Comparison of ENCODE assay signal across 16 cellular contexts in the genomic region with DNA sequence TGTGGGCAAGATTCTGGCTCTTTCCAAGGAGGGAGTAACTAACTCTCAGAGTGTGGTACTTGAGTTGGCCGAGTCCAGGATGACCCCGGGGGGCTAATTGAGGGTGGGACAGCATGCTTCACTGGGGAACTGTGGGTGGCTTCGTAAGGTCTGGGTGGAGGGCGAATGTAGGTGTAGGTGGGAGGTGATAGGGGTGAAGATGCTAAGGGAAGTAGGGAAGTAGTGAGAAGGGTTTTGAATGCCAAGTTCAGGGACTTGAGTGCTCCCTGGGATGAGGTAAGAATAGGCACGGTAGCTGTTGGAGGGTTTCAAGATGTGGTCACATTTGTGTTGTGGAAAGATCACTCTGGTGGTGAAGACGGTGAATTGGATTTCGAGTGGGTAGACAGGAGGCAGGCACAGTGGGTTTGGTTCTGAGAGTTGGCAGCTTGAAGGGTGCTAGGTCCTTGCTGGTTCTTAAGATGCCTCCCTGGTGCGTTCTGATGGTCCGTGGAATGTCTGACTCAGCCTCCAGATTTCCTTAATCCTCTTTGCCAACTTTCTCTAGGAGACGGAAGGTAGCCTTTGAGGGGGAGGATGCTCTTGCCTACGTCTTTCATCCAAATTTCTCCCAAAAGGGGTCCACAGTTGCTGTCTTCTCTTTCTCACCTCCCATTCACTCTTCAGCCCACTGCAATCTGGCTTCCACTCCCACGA.
"Had no signal": no experiment of that assay in that cellular context is flagged by ENCODE, and none has a peak within 500 bp of the region (broad histone marks: within the 10 kb centered on the region; RNA-seq: fewer than 3 reads in every experiment).

No MANE protein-coding gene starts in this region.

- H3K27me3 ChIP-seq: heart right ventricle, uterus had no signal

- DNase-seq: activated B cell treated with CpG ODN at 0.5 μM for 24 hours; activated CD4-positive, alpha-beta memory T cell treated with anti-CD3 and anti-CD28 coated beads for 36 hours; activated CD4-positive, alpha-beta T cell treated with anti-CD3 and anti-CD28 coated beads for 4 hours; activated naive CD4-positive, alpha-beta T cell treated with Interleukin-2 at 50 U/mL for 16 hours; activated naive CD8-positive, alpha-beta T cell treated with anti-CD3 and anti-CD28 coated beads, Interleukin-2, amount 10 ng/mL, durations not matched to agents 7 days and 5 days; activated T-cell treated with anti-CD3 and anti-CD28 coated beads for 4 hours; effector CD4-positive, alpha-beta T cell; heart right ventricle; left ventricle myocardium superior; stimulated activated naive CD4-positive, alpha-beta T cell; tibial artery; uterus had no signal

- H3K4me3 Mint-ChIP-seq: activated B cell treated with CpG ODN at 0.5 μM for 24 hours; activated CD4-positive, alpha-beta memory T cell treated with anti-CD3 and anti-CD28 coated beads for 36 hours; activated naive CD8-positive, alpha-beta T cell treated with anti-CD3 and anti-CD28 coated beads, Interleukin-2, amount 10 ng/mL, durations not matched to agents 7 days and 5 days; activated T-helper 1 cell treated with anti-CD3 and anti-CD28 coated beads, Interleukin-12 subunit alpha, Interleukin-12 subunit beta, Interleukin-2, Interleukin-4 antibody, amounts not matched to agents 30 ng/mL and 10 ng/mL and 1 ng/mL, durations not matched to agents 14 hours and 24 hours and 36 hours; memory B cell had no signal

- ATAC-seq: heart right ventricle, left ventricle myocardium superior had no signal

- H3K27ac ChIP-seq: heart right ventricle, tibial artery, uterus had no signal

- H3K36me3 ChIP-seq: heart right ventricle, tibial artery, uterus had no signal

- H3K4me1 ChIP-seq: uterus had no signal

- H3K9me3 ChIP-seq: tibial artery, uterus had no signal

- H3K4me3 ChIP-seq: heart right ventricle, tibial artery, uterus had no signal

- H3K9me3 Mint-ChIP-seq: activated B cell treated with CpG ODN at 0.5 μM for 24 hours; activated CD4-positive, alpha-beta memory T cell treated with anti-CD3 and anti-CD28 coated beads for 36 hours; memory B cell; T-helper 2 cell treated with Interferon-gamma antibody and Interleukin-4, amounts not matched to agents 5 μg/mL and 100 μg/mL, for 36 hours had no signal

- H3K27ac Mint-ChIP-seq: activated B cell treated with CpG ODN at 0.5 μM for 24 hours; activated CD4-positive, alpha-beta memory T cell treated with anti-CD3 and anti-CD28 coated beads for 36 hours; activated naive CD8-positive, alpha-beta T cell treated with anti-CD3 and anti-CD28 coated beads, Interleukin-2, amount 10 ng/mL, durations not matched to agents 7 days and 5 days; activated T-helper 1 cell treated with anti-CD3 and anti-CD28 coated beads, Interleukin-12 subunit alpha, Interleukin-12 subunit beta, Interleukin-2, Interleukin-4 antibody, amounts not matched to agents 30 ng/mL and 10 ng/mL and 1 ng/mL, durations not matched to agents 14 hours and 24 hours and 36 hours; memory B cell; progenitor cell of endocrine pancreas; T-helper 2 cell treated with Interferon-gamma antibody and Interleukin-4, amounts not matched to agents 5 μg/mL and 100 μg/mL, for 36 hours had no signal
